In genomic region chr11:123653997-123654565, GRCh38 we compare ENCODE assay signal across 8 cellular contexts. TPM values are rescaled to one million over a fixed set of nuclear protein-coding genes. Genes with fewer than 3 reads are reported as not detected.
DNase-seq lines count a peak whose midpoint lies in the region; ATAC-seq and TF ChIP-seq lines count a peak whose summit lies in the region.

No MANE protein-coding gene starts in this region.

- H3K27ac ChIP-seq in urinary bladder (ENCODE audit: low read depth) = peak overlapping the region; percentile 11

- H3K4me3 ChIP-seq in GM06990 (replicated peaks; ENCODE audit: low read depth, low read length) = peak overlapping the region; percentile 53
- peak overlapping the region; percentile 55 for H3K4me3 ChIP-seq in Jurkat, Clone E6-1 (ENCODE audit: low read length)
- peak overlapping the region; percentile 44 for H3K4me3 ChIP-seq in urinary bladder (ENCODE audit: low read depth, low read length)

- H3K27me3 Mint-ChIP-seq in activated CD8-positive, alpha-beta T cell treated with anti-CD3 and anti-CD28 coated beads, Interleukin-2, amount 10 ng/mL, durations not matched to agents 7 days and 5 days (ENCODE audit: low read depth) = peaks cover 39% of the 10 kb centered on the region
- H3K27me3 Mint-ChIP-seq in naive B cell = peaks cover 43 to 45% (median 45%) of the 10 kb centered on the region in 3 donors

- H3K4me3 Mint-ChIP-seq in activated CD8-positive, alpha-beta T cell treated with anti-CD3 and anti-CD28 coated beads, Interleukin-2, amount 10 ng/mL, durations not matched to agents 7 days and 5 days = peak overlapping the region; percentile 41
- H3K4me3 Mint-ChIP-seq in naive B cell = peak overlapping the region in 7 of 8 donors; percentile 45 to 77 (median 72)

- POLR2A ChIA-PET in activated CD8-positive, alpha-beta T cell treated with anti-CD3 and anti-CD28 coated beads, Interleukin-2, amount 10 ng/mL, durations not matched to agents 7 days and 5 days (lab: Charles Lee) = no interaction called here

- CTCF ChIA-PET in activated CD8-positive, alpha-beta T cell treated with anti-CD3 and anti-CD28 coated beads, Interleukin-2, amount 10 ng/mL, durations not matched to agents 7 days and 5 days (lab: Charles Lee) = interaction anchor here (1.3 to 1.6 kb wide), 4 partner anchors 10 to 74 kb away, joined by 3 to 7 read pairs (median 4); no protein-coding TSS in a partner anchor

- ATAC-seq in activated CD8-positive, alpha-beta T cell treated with anti-CD3 and anti-CD28 coated beads, Interleukin-2, amount 10 ng/mL, durations not matched to agents 7 days and 5 days = peak; percentile 83
- ATAC-seq in naive B cell (ENCODE audit: low read depth in 2 of 2) (peak; percentile 43 to 50), GM19455 (IDR thresholded peaks at IDR 0.05; ENCODE audit: unreplicated experiment) (no peak)

- peaks cover 4% of the 10 kb centered on the region for H3K36me3 Mint-ChIP-seq in activated CD8-positive, alpha-beta T cell treated with anti-CD3 and anti-CD28 coated beads, Interleukin-2, amount 10 ng/mL, durations not matched to agents 7 days and 5 days (ENCODE audit: low read depth)
- peaks cover 0 to 21% of the 10 kb centered on the region in 2 donors for H3K36me3 Mint-ChIP-seq in naive B cell

- peak; percentile 24 for DNase-seq in GM06990 (ENCODE audit: extremely low read depth, insufficient read length)
- no peak for DNase-seq in Jurkat, Clone E6-1 (ENCODE audit: low read depth, low spot score)
- DNase-seq in activated CD8-positive, alpha-beta T cell treated with anti-CD3 and anti-CD28 coated beads, Interleukin-2, amount 10 ng/mL, durations not matched to agents 7 days and 5 days = peak; percentile 48
- peak; percentile 6 for DNase-seq in fibroblast of gingiva (ENCODE audit: low read depth)
- DNase-seq in naive B cell = no peak
- DNase-seq in NAMALWA (ENCODE audit: low spot score) = no peak

- peaks cover 7% of the 10 kb centered on the region for H3K4me1 Mint-ChIP-seq in activated CD8-positive, alpha-beta T cell treated with anti-CD3 and anti-CD28 coated beads, Interleukin-2, amount 10 ng/mL, durations not matched to agents 7 days and 5 days (ENCODE audit: low read depth)
- H3K4me1 Mint-ChIP-seq in naive B cell = peaks cover 4 to 21% (median 7%) of the 10 kb centered on the region in 3 donors

- peaks cover 2% of the 10 kb centered on the region for H3K9me3 Mint-ChIP-seq in activated CD8-positive, alpha-beta T cell treated with anti-CD3 and anti-CD28 coated beads, Interleukin-2, amount 10 ng/mL, durations not matched to agents 7 days and 5 days (ENCODE audit: insufficient read depth)
- H3K9me3 Mint-ChIP-seq in naive B cell = peaks cover 9 to 26% (median 14%) of the 10 kb centered on the region in 7 donors

- no peaks in the 10 kb centered on the region for H3K4me1 ChIP-seq in urinary bladder (ENCODE audit: insufficient read depth)

- H3K27me3 ChIP-seq in GM06990 (replicated peaks; ENCODE audit: control insufficient read depth, insufficient read depth, low read length) = peaks cover 3% of the 10 kb centered on the region; the same call in 1 of the 2 replicates

- no peaks in the 10 kb centered on the region for H3K36me3 ChIP-seq in GM06990 (ENCODE audit: control insufficient read depth, insufficient read depth, low read length)
- H3K36me3 ChIP-seq in urinary bladder (ENCODE audit: insufficient read depth) = no peaks in the 10 kb centered on the region

- H3K27ac Mint-ChIP-seq in activated CD8-positive, alpha-beta T cell treated with anti-CD3 and anti-CD28 coated beads, Interleukin-2, amount 10 ng/mL, durations not matched to agents 7 days and 5 days = no peak overlapping the region
- no peak overlapping the region for H3K27ac Mint-ChIP-seq in naive B cell

- TF ChIP-seq CTCF in GM06990 (IDR thresholded peaks at IDR 0.05; ENCODE audit: insufficient read depth, low read length, poor library complexity, severe bottlenecking) = no peak

- under 1% methylated on average over 55 of the region's 55 CpGs for WGBS in urinary bladder

RNA-seq across cellular contexts. Expression of gene SCN3B, which starts 0.3 kb away (rescaled TPM):
- not detected for polyA plus RNA-seq in Jurkat, Clone E6-1 (2012; ENCODE audit: insufficient read depth, insufficient read length)
- not detected for total RNA-seq in activated CD8-positive, alpha-beta T cell treated with anti-CD3 and anti-CD28 coated beads, Interleukin-2, amount 10 ng/mL, durations not matched to agents 7 days and 5 days
- under 1 TPM in 1 of 6 donors, not detected in 5; 0.10 TPM for polyA plus RNA-seq in naive B cell (ENCODE audit: low read depth in 6 of 6)
- 5.6 TPM for total RNA-seq in urinary bladder
- polyA plus RNA-seq in urinary bladder = 2.3 TPM

Comparison
In these comparisons a context has a peak if more than half of its experiments do, and no peak if none do; other contexts are left out.
1. DNase-seq: peak in GM06990 (single experiment), activated CD8-positive, alpha-beta T cell treated with anti-CD3 and anti-CD28 coated beads, Interleukin-2, amount 10 ng/mL, durations not matched to agents 7 days and 5 days (single experiment) and fibroblast of gingiva (single experiment); none in Jurkat, Clone E6-1 (single experiment), naive B cell (single experiment) and NAMALWA (single experiment).
2. Peak in every context shown above with its lines, with median percentiles within 50 percentile points of each other: H3K4me3 ChIP-seq.